Comparison of ENCODE assay signal across 8 cellular contexts in genomic region chr12:81670759-81671158, GRCh38.
"Had no signal": no experiment of that assay in that cellular context is flagged by ENCODE, and none has a peak within 500 bp of the region (broad histone marks: within the 10 kb centered on the region; RNA-seq: fewer than 3 reads in every experiment).

No MANE protein-coding gene starts in this region.

- H3K27ac Mint-ChIP-seq: IgD-negative memory B cell had no signal

- H3K4me3 Mint-ChIP-seq: IgD-negative memory B cell had no signal

- DNase-seq: IMR-90, KBM-7, KG1 had no signal

- H3K36me3 Mint-ChIP-seq: IgD-negative memory B cell had no signal

- H3K4me2 ChIP-seq: KMS-11 had no signal

- H3K9ac ChIP-seq: KMS-11 had no signal

- ATAC-seq: K562 had no signal

- H3K4me3 ChIP-seq: K562 had no signal

- H3K27me3 Mint-ChIP-seq: IgD-negative memory B cell had no signal

- H3K4me1 Mint-ChIP-seq: IgD-negative memory B cell had no signal

- FAIRE-seq: HTR-8/SVneo, K562 had no signal

- H3K27ac ChIP-seq: HL-60, KMS-11 had no signal
